In genomic region chr6:109485536-109485935, GRCh38 we compare ENCODE assay signal across 21 cellular contexts. TPM values are rescaled to one million over a fixed set of nuclear protein-coding genes. Genes with fewer than 3 reads are reported as not detected.
DNase-seq lines count a peak whose midpoint lies in the region; ATAC-seq, FAIRE-seq and TF ChIP-seq lines count a peak whose summit lies in the region.
"Had no signal": no experiment of that assay in that cellular context is flagged by ENCODE, and none has a peak within 500 bp of the region (broad histone marks: within the 10 kb centered on the region; RNA-seq: fewer than 3 reads in every experiment).

No MANE protein-coding gene starts in this region.

- no peaks in the 10 kb centered on the region for H3K27me3 Mint-ChIP-seq in activated T-cell treated with anti-CD3 and anti-CD28 coated beads, Interleukin-2, amount 50 U/mL, for 24 hours
- no peaks in the 10 kb centered on the region for H3K27me3 Mint-ChIP-seq in activated T-helper 17 cell treated with anti-CD3 and anti-CD28 coated beads, Interleukin-2, amount 50 U/mL, for 72 hours
- H3K27me3 Mint-ChIP-seq: B cell had no signal

- ATAC-seq in activated T-helper 17 cell treated with anti-CD3 and anti-CD28 coated beads, Interleukin-2, amount 50 U/mL, for 72 hours (replicated peaks): no peak
- no peak for ATAC-seq in HG02938 (IDR thresholded peaks at IDR 0.05; ENCODE audit: unreplicated experiment)
- ATAC-seq: A549 had no signal

- no peaks in the 10 kb centered on the region for H3K9me3 ChIP-seq in esophagus squamous epithelium
- no peaks in the 10 kb centered on the region for H3K9me3 ChIP-seq in transverse colon
- H3K9me3 ChIP-seq: A549, Peyer's patch, SJCRH30 had no signal

- H3K36me3 ChIP-seq in esophagus squamous epithelium: peaks cover under 1 to 13% (median 5%) of the 10 kb centered on the region in 3 donors
- H3K36me3 ChIP-seq in transverse colon: no peaks in the 10 kb centered on the region

- DNase-seq in activated T-cell treated with anti-CD3 and anti-CD28 coated beads, Interleukin-2, amount 50 U/mL, for 24 hours: no peak
- DNase-seq in activated T-cell treated with anti-CD3 and anti-CD28 coated beads for 4 hours (no peak), esophagus squamous epithelium (lab: John Stamatoyannopoulos, UW) (no peak), transverse colon (no peak), RCC 7860 (ENCODE audit: low spot score) (no peak), NCI-H1417 treated with DMSO at 0.1 percent for 48 hours (lab: John Stamatoyannopoulos, UW) (no peak)
- DNase-seq: DMS79, H7, Kasumi-1, NCI-H187, NCI-H2227 treated with DMSO at 0.1 percent for 48 hours, NCI-H510A treated with DMSO at 0.1 percent for 48 hours, NCI-H82, Peyer's patch had no signal

- H3K36me3 Mint-ChIP-seq in activated T-cell treated with anti-CD3 and anti-CD28 coated beads, Interleukin-2, amount 50 U/mL, for 24 hours (ENCODE audit: low read depth): peaks cover 20% of the 10 kb centered on the region
- peaks cover 22% of the 10 kb centered on the region for H3K36me3 Mint-ChIP-seq in activated T-helper 17 cell treated with anti-CD3 and anti-CD28 coated beads, Interleukin-2, amount 50 U/mL, for 72 hours (ENCODE audit: low read depth)

- in situ Hi-C loops in transverse colon (cut with MboI; ENCODE audit: low pct_ligation_motif_present in 1 of 4, low pct_unique_long_range_greater_than_20kb in 1 of 4, low sequenced_read_pairs in 3 of 4): no loop called here

- no peak for TF ChIP-seq EP300 in transverse colon (IDR thresholded peaks at IDR 0.05; ENCODE audit: low read depth)

- no peak for FAIRE-seq in RCC 7860 (lab: Jason Lieb, UNC)
- FAIRE-seq: A549, GM19239 had no signal

- H3K27me3 ChIP-seq in esophagus squamous epithelium (no peaks in the 10 kb centered on the region), transverse colon (no peaks in the 10 kb centered on the region)
- H3K27me3 ChIP-seq: Peyer's patch, SJCRH30 had no signal

- 54 to 62% methylated on average over 2 of the region's 2 CpGs for WGBS in esophagus squamous epithelium, 2 donors
- WGBS in transverse colon (ENCODE audit: low coverage in 1 of 2), 2 donors: 71 to 86% methylated on average over 2 of the region's 2 CpGs

- peak overlapping the region; percentile 35 for H3K27ac Mint-ChIP-seq in activated T-cell treated with anti-CD3 and anti-CD28 coated beads, Interleukin-2, amount 50 U/mL, for 24 hours
- peak overlapping the region; percentile 44 for H3K27ac Mint-ChIP-seq in activated T-helper 17 cell treated with anti-CD3 and anti-CD28 coated beads, Interleukin-2, amount 50 U/mL, for 72 hours
- H3K27ac Mint-ChIP-seq: B cell, CD14-positive monocyte had no signal

- intact Hi-C loops in esophagus squamous epithelium (cut with DNase I) (no loop called here), transverse colon (cut with DNase I; ENCODE audit: low total_unique reads) (no loop called here)

- H3K4me3 ChIP-seq in esophagus squamous epithelium (no peak overlapping the region), transverse colon (no peak overlapping the region)
- H3K4me3 ChIP-seq: A549, Peyer's patch, SJCRH30 had no signal

- TF ChIP-seq CTCF in esophagus squamous epithelium (IDR thresholded peaks at IDR 0.05): no peak
- no peak for TF ChIP-seq CTCF in transverse colon (IDR thresholded peaks at IDR 0.05)

- peaks cover 9 to 48% (median 17%) of the 10 kb centered on the region in 3 donors for H3K4me1 ChIP-seq in esophagus squamous epithelium
- peaks cover 9 to 30% (median 21%) of the 10 kb centered on the region in 4 donors for H3K4me1 ChIP-seq in transverse colon

- H3K9me3 Mint-ChIP-seq in activated T-cell treated with anti-CD3 and anti-CD28 coated beads, Interleukin-2, amount 50 U/mL, for 24 hours: no peaks in the 10 kb centered on the region
- H3K9me3 Mint-ChIP-seq in activated T-helper 17 cell treated with anti-CD3 and anti-CD28 coated beads, Interleukin-2, amount 50 U/mL, for 72 hours: no peaks in the 10 kb centered on the region
- H3K9me3 Mint-ChIP-seq: CD14-positive monocyte had no signal

- TF ChIP-seq POLR2A in esophagus squamous epithelium (IDR thresholded peaks at IDR 0.05) (no peak), transverse colon (IDR thresholded peaks at IDR 0.05) (no peak)

- no peak overlapping the region for H3K4me3 Mint-ChIP-seq in activated T-cell treated with anti-CD3 and anti-CD28 coated beads, Interleukin-2, amount 50 U/mL, for 24 hours
- H3K4me3 Mint-ChIP-seq in activated T-helper 17 cell treated with anti-CD3 and anti-CD28 coated beads, Interleukin-2, amount 50 U/mL, for 72 hours: no peak overlapping the region
- H3K4me3 Mint-ChIP-seq: B cell, CD14-positive monocyte had no signal

- peak overlapping the region in 3 of 4 donors; percentile 6 to 94 (median 58) for H3K27ac ChIP-seq in esophagus squamous epithelium
- H3K27ac ChIP-seq in transverse colon: peak overlapping the region; percentile 35 to 88 (median 50)
- H3K27ac ChIP-seq: Peyer's patch, SJCRH30 had no signal

- peaks cover 40% of the 10 kb centered on the region for H3K4me1 Mint-ChIP-seq in activated T-cell treated with anti-CD3 and anti-CD28 coated beads, Interleukin-2, amount 50 U/mL, for 24 hours (ENCODE audit: low read depth)
- peaks cover 21% of the 10 kb centered on the region for H3K4me1 Mint-ChIP-seq in activated T-helper 17 cell treated with anti-CD3 and anti-CD28 coated beads, Interleukin-2, amount 50 U/mL, for 72 hours

RNA-seq across cellular contexts. Expression of gene ZBTB24, which starts 2.5 kb away (rescaled TPM):
- total RNA-seq in activated T-helper 17 cell treated with anti-CD3 and anti-CD28 coated beads, Interleukin-2, amount 50 U/mL, for 72 hours: 10 to 100 TPM; 11.0 to 11.4 TPM
- total RNA-seq in esophagus squamous epithelium (1 to 10 TPM; 3.9 to 8.4 (median 7.0) TPM), transverse colon (1 to 10 TPM; 3.0 to 7.8 (median 5.7) TPM)

RNA-seq across cellular contexts. Expression of gene MICAL1, which starts 30.0 kb away (rescaled TPM):
- 10 to 100 TPM; 43.3 to 58.3 TPM for total RNA-seq in activated T-helper 17 cell treated with anti-CD3 and anti-CD28 coated beads, Interleukin-2, amount 50 U/mL, for 72 hours
- 10 to 100 TPM; 11.9 to 20.0 (median 12.6) TPM for total RNA-seq in esophagus squamous epithelium
- total RNA-seq in transverse colon: 100 to 1,000 TPM in 2 of 4 donors, 10 to 100 TPM in 2; 85.3 to 241 (median 121) TPM

RNA-seq across cellular contexts. Expression of gene SMPD2, which starts 45.0 kb away (rescaled TPM):
- total RNA-seq in activated T-helper 17 cell treated with anti-CD3 and anti-CD28 coated beads, Interleukin-2, amount 50 U/mL, for 72 hours: 1 to 10 TPM; 8.0 to 9.7 TPM
- 10 to 100 TPM; 10.6 to 28.1 (median 24.0) TPM for total RNA-seq in esophagus squamous epithelium
- 10 to 100 TPM in 3 of 4 donors, 1 to 10 TPM in 1; 9.4 to 34.5 (median 30.3) TPM for total RNA-seq in transverse colon

RNA-seq across cellular contexts. Expression of gene PPIL6, which starts 45.1 kb away (rescaled TPM):
- under 1 TPM in 1 of 2 donors, not detected in 1; 0.39 TPM for total RNA-seq in activated T-helper 17 cell treated with anti-CD3 and anti-CD28 coated beads, Interleukin-2, amount 50 U/mL, for 72 hours
- total RNA-seq in esophagus squamous epithelium: 1 to 10 TPM in 3 of 4 donors, under 1 TPM in 1; 0.35 to 6.1 (median 2.8) TPM
- total RNA-seq in transverse colon: 1 to 10 TPM in 2 of 4 donors, under 1 TPM in 1, not detected in 1; 0.64 to 4.0 (median 1.9) TPM
